8 cellular contexts compared by ENCODE assay signal in genomic region chr2:71323386-71323785, GRCh38.
"Had no signal": no experiment of that assay in that cellular context is flagged by ENCODE, and none has a peak within 500 bp of the region (broad histone marks: within the 10 kb centered on the region; RNA-seq: fewer than 3 reads in every experiment).

No MANE protein-coding gene starts in this region.

- ATAC-seq: GM12878 had no signal

- DNase-seq: GDM1, GF-D8 had no signal

- FAIRE-seq: G401.6, GM12878, GM12891, GM12892, GM18507, GM19239 had no signal

- H3K4me3 ChIP-seq: GM12878 had no signal
